3 cellular contexts compared by ENCODE assay signal in the genomic region with DNA sequence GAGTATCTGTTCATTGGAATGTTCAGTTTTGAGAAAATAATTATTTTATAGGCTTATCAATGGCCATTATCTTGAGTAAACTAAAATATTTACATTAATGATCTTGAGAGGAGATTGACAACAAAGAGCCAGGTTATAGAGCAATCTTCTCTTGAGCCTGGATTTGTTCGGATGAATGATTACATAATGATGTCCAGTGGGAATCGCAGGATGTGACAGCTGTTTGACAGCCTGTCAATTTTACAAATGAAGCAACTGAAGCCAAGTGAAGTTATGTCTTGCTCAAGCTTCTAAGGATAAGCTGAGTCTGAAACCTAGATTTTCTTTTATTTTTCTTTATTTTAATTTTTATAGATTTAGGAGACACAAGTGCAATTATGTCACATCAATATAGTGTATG.
"Had no signal": no experiment of that assay in that cellular context is flagged by ENCODE, and none has a peak within 500 bp of the region (broad histone marks: within the 10 kb centered on the region; RNA-seq: fewer than 3 reads in every experiment).

No MANE protein-coding gene starts in this region.

- DNase-seq: GDM1, GF-D8 had no signal

- H3K4me3 ChIP-seq: GM12878 had no signal

- ATAC-seq: GM12878 had no signal
